ENCODE assay signal across 1 cellular context in genomic region chr14:67487937-67488893, GRCh38.
TF ChIP-seq lines count a peak whose summit lies in the region.

TSS of gene TMEM229B (minus strand) at chr14:67488721. CDS start at chr14:67473923, 14,798 bp downstream.

TF ChIP-seq in GM12878, 131 proteins besides CTCF, POLR2A, EP300 and RAD21 (continued from another document):
- 0 out of 2 replicates have a peak, but pooled peaks have one; percentile 20 for TF ChIP-seq CREB1 (IDR thresholded peaks at IDR 0.05; ENCODE audit: low read depth)
- TF ChIP-seq, protein P1, sequence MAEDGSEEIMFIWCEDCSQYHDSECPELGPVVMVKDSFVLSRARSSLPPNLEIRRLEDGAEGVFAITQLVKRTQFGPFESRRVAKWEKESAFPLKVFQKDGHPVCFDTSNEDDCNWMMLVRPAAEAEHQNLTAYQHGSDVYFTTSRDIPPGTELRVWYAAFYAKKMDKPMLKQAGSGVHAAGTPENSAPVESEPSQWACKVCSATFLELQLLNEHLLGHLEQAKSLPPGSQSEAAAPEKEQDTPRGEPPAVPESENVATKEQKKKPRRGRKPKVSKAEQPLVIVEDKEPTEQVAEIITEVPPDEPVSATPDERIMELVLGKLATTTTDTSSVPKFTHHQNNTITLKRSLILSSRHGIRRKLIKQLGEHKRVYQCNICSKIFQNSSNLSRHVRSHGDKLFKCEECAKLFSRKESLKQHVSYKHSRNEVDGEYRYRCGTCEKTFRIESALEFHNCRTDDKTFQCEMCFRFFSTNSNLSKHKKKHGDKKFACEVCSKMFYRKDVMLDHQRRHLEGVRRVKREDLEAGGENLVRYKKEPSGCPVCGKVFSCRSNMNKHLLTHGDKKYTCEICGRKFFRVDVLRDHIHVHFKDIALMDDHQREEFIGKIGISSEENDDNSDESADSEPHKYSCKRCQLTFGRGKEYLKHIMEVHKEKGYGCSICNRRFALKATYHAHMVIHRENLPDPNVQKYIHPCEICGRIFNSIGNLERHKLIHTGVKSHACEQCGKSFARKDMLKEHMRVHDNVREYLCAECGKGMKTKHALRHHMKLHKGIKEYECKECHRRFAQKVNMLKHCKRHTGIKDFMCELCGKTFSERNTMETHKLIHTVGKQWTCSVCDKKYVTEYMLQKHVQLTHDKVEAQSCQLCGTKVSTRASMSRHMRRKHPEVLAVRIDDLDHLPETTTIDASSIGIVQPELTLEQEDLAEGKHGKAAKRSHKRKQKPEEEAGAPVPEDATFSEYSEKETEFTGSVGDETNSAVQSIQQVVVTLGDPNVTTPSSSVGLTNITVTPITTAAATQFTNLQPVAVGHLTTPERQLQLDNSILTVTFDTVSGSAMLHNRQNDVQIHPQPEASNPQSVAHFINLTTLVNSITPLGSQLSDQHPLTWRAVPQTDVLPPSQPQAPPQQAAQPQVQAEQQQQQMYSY (CRISPR knock-in tag; IDR thresholded peaks at IDR 0.05): no peak
- TF ChIP-seq PKNOX1 (IDR thresholded peaks at IDR 0.05): peak; percentile 74
- TF ChIP-seq HDAC6 (IDR thresholded peaks at IDR 0.05; ENCODE audit: unreplicated experiment): no peak
- peak; percentile 85 for TF ChIP-seq SP1 (IDR thresholded peaks at IDR 0.05; ENCODE audit: low read depth, low read length)
- TF ChIP-seq IKZF1 (conservative IDR thresholded peaks at IDR 0.05): peak; percentile 98
- peak; percentile 73 for TF ChIP-seq YY1 (IDR thresholded peaks at IDR 0.05; ENCODE audit: low read depth, low read length)
- TF ChIP-seq, protein P2, sequence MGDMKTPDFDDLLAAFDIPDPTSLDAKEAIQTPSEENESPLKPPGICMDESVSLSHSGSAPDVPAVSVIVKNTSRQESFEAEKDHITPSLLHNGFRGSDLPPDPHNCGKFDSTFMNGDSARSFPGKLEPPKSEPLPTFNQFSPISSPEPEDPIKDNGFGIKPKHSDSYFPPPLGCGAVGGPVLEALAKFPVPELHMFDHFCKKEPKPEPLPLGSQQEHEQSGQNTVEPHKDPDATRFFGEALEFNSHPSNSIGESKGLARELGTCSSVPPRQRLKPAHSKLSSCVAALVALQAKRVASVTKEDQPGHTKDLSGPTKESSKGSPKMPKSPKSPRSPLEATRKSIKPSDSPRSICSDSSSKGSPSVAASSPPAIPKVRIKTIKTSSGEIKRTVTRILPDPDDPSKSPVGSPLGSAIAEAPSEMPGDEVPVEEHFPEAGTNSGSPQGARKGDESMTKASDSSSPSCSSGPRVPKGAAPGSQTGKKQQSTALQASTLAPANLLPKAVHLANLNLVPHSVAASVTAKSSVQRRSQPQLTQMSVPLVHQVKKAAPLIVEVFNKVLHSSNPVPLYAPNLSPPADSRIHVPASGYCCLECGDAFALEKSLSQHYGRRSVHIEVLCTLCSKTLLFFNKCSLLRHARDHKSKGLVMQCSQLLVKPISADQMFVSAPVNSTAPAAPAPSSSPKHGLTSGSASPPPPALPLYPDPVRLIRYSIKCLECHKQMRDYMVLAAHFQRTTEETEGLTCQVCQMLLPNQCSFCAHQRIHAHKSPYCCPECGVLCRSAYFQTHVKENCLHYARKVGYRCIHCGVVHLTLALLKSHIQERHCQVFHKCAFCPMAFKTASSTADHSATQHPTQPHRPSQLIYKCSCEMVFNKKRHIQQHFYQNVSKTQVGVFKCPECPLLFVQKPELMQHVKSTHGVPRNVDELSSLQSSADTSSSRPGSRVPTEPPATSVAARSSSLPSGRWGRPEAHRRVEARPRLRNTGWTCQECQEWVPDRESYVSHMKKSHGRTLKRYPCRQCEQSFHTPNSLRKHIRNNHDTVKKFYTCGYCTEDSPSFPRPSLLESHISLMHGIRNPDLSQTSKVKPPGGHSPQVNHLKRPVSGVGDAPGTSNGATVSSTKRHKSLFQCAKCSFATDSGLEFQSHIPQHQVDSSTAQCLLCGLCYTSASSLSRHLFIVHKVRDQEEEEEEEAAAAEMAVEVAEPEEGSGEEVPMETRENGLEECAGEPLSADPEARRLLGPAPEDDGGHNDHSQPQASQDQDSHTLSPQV (IDR thresholded peaks at IDR 0.05): no peak
- TF ChIP-seq JUNB (IDR thresholded peaks at IDR 0.05): peak; percentile 84
- TF ChIP-seq JUND (IDR thresholded peaks at IDR 0.05; ENCODE audit: low read depth, low read length): peak; percentile 84
- TF ChIP-seq ASH2L (IDR thresholded peaks at IDR 0.05; ENCODE audit: borderline replicate concordance, low read depth): peak; percentile 83; the same call in 1 of the 2 replicates
- peak; percentile 13; the same call in 1 of the 2 replicates for TF ChIP-seq ZNF24 (IDR thresholded peaks at IDR 0.05)
- peak; percentile 99 for TF ChIP-seq BCL11A (IDR thresholded peaks at IDR 0.05; ENCODE audit: low read depth, low read length)
- peak; percentile 85 for TF ChIP-seq BMI1 (IDR thresholded peaks at IDR 0.05; ENCODE audit: borderline replicate concordance)
- peak; percentile 98 for TF ChIP-seq PAX5 (IDR thresholded peaks at IDR 0.05; ENCODE audit: borderline replicate concordance, low read depth, low read length)
- peak; percentile 97 for TF ChIP-seq NFIC (IDR thresholded peaks at IDR 0.05; ENCODE audit: low read depth, low read length)
- TF ChIP-seq MYB (IDR thresholded peaks at IDR 0.05; ENCODE audit: borderline replicate concordance, low read depth, low read length): no peak
- peak; percentile 61; the same call in 1 of the 2 replicates for TF ChIP-seq RBBP5 (conservative IDR thresholded peaks at IDR 0.05)
- peak; percentile 99 for TF ChIP-seq IRF4 (IDR thresholded peaks at IDR 0.05; ENCODE audit: low read depth, low read length)
- TF ChIP-seq FOXK2 (IDR thresholded peaks at IDR 0.05): no peak; the same call in 1 of the 2 replicates
- TF ChIP-seq CHD4 (IDR thresholded peaks at IDR 0.05): 0 out of 2 replicates have a peak, but pooled peaks have one; percentile 41
- no peak for TF ChIP-seq LARP7 (IDR thresholded peaks at IDR 0.05)
- TF ChIP-seq, protein P3, sequence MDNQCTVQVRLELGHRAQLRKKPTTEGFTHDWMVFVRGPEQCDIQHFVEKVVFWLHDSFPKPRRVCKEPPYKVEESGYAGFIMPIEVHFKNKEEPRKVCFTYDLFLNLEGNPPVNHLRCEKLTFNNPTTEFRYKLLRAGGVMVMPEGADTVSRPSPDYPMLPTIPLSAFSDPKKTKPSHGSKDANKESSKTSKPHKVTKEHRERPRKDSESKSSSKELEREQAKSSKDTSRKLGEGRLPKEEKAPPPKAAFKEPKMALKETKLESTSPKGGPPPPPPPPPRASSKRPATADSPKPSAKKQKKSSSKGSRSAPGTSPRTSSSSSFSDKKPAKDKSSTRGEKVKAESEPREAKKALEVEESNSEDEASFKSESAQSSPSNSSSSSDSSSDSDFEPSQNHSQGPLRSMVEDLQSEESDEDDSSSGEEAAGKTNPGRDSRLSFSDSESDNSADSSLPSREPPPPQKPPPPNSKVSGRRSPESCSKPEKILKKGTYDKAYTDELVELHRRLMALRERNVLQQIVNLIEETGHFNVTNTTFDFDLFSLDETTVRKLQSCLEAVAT (IDR thresholded peaks at IDR 0.05): peak; percentile 95
- TF ChIP-seq POLR2AphosphoS2 (IDR thresholded peaks at IDR 0.05; ENCODE audit: low read depth, low read length): no peak
- TF ChIP-seq ZBTB4 (CRISPR knock-in tag; IDR thresholded peaks at IDR 0.05): no peak
- peak; percentile 90; the same call in 1 of the 2 replicates for TF ChIP-seq ZBED1 (IDR thresholded peaks at IDR 0.05; ENCODE audit: borderline replicate concordance)
- peak in 1 of 2 experiments; percentile 78; a peak in 2 of 4 replicates for TF ChIP-seq SRF (IDR thresholded peaks at IDR 0.05; ENCODE audit: low read depth in 2 of 2, low read length in 2 of 2)
- no peak for TF ChIP-seq SMC3 (IDR thresholded peaks at IDR 0.05; ENCODE audit: borderline replicate concordance, low read length)
- TF ChIP-seq CHD2 (IDR thresholded peaks at IDR 0.05; ENCODE audit: borderline replicate concordance, low read depth, low read length): peak; percentile 65
- peak; percentile 86 for TF ChIP-seq CREM (IDR thresholded peaks at IDR 0.05; ENCODE audit: low read depth)
- peak; percentile 97 to 98 for TF ChIP-seq IKZF2 (IDR thresholded peaks at IDR 0.05)
- no peak for TF ChIP-seq SREBF1 (IDR thresholded peaks at IDR 0.05; ENCODE audit: low read length)
- TF ChIP-seq BHLHE40 (IDR thresholded peaks at IDR 0.05; ENCODE audit: borderline replicate concordance in 1 of 2, low read depth in 2 of 2, low read length in 1 of 2): peak; percentile 86 to 87
- TF ChIP-seq SIN3A (IDR thresholded peaks at IDR 0.05; ENCODE audit: low read depth, low read length): no peak
- peak; percentile 97 for TF ChIP-seq MEF2B (IDR thresholded peaks at IDR 0.05; ENCODE audit: partially characterized antibody, poor library complexity, severe bottlenecking)
- TF ChIP-seq POU2F2 (IDR thresholded peaks at IDR 0.05; ENCODE audit: borderline replicate concordance, low read depth, low read length): peak; percentile 83; the same call in 2 of the 3 replicates
